18 cellular contexts compared by ENCODE assay signal in the genomic region with DNA sequence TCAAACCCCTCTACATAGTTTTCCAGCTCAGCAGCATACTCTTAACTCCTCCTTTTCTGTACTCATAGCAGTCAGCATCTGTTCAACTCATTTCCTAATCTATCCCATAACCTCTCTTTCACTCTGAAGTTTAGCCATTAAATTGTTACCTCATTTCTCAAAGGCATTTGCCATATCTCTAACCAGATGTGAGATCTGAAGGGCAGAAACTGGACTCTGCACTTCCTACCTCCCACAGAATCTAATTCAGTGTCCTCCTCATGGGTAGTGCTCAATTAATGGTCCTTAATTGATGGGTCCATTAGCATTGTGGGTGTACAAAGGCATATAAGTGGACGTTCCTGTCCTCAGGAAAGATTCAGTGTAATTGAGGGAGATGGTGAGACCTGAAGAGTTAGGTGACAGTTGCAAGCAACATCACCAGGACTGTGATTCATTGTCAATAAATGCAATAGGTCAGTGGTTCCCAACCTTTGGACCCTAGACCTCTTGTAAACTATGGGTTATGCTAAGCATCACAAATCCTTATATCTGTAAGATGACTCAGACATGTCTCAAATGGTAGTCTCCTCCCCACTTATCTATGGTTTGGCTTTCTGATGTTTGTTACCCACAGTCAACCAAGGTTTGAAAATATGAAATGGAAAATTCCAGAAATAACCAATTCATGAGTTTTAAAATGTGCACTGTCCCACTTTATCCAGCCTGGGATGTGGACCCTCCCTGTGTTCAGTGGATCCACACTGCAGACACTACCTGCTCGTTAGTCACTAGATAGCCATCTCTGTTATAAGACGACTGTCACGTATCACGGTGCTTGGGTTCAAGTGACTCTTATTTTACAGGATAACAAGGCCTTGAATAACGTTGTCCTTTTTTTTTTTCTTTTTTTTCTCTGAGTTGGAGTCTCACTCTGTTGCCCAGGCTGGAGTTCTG. TPM values are rescaled to one million over a fixed set of nuclear protein-coding genes. Genes with fewer than 3 reads are reported as not detected.
DNase-seq lines count a peak whose midpoint lies in the region; ATAC-seq, FAIRE-seq and TF ChIP-seq lines count a peak whose summit lies in the region.
"Had no signal": no experiment of that assay in that cellular context is flagged by ENCODE, and none has a peak within 500 bp of the region (broad histone marks: within the 10 kb centered on the region; RNA-seq: fewer than 3 reads in every experiment).

No MANE protein-coding gene starts in this region.

- no peaks in the 10 kb centered on the region for H3K9me3 ChIP-seq in skeletal muscle satellite cell (replicated peaks; ENCODE audit: low read length)
- H3K9me3 ChIP-seq in heart left ventricle, result no peaks in the 10 kb centered on the region

- no peak for TF ChIP-seq POLR2A in heart left ventricle (IDR thresholded peaks at IDR 0.05)

- peak; percentile 52 for DNase-seq in GM04504 (ENCODE audit: low read depth)
- DNase-seq in RCC 7860 (ENCODE audit: low spot score), result peak; percentile 98
- DNase-seq in fibroblast of mammary gland (ENCODE audit: low read depth), result peak; percentile 75
- no peak for DNase-seq in heart left ventricle
- no peak for DNase-seq in COLO668 (lab: John Stamatoyannopoulos, UW; ENCODE audit: unreplicated experiment)
- DNase-seq: activated CD4-positive, alpha-beta T cell treated with anti-CD3 and anti-CD28 coated beads, Interleukin-2, amount 50 U/mL, for 48 hours; CD8-positive, alpha-beta memory T cell; endodermal cell; NCI-H1092 treated with DMSO at 0.1 percent for 48 hours; NCI-H510A; T-helper 9 cell had no signal

- TF ChIP-seq CTCF in fibroblast of mammary gland (conservative IDR thresholded peaks at IDR 0.05; ENCODE audit: control insufficient read depth, insufficient read depth, low read depth, low read length), result no peak
- no peak for TF ChIP-seq CTCF in heart left ventricle (IDR thresholded peaks at IDR 0.05)

- H3K36me3 ChIP-seq in skeletal muscle satellite cell (ENCODE audit: insufficient read depth, low read length), result no peaks in the 10 kb centered on the region
- no peaks in the 10 kb centered on the region for H3K36me3 ChIP-seq in heart left ventricle
- H3K36me3 ChIP-seq: neural progenitor cell had no signal

- intact Hi-C loops in heart left ventricle (cut with DNase I), result no loop called here

- H3K27me3 ChIP-seq in skeletal muscle satellite cell (ENCODE audit: control insufficient read depth, insufficient read depth, low read length) (no peaks in the 10 kb centered on the region), heart left ventricle (no peaks in the 10 kb centered on the region)
- H3K27me3 ChIP-seq: neural progenitor cell had no signal

- H3K4me1 ChIP-seq in skeletal muscle satellite cell (ENCODE audit: control insufficient read depth, insufficient read depth, low read length) (peaks cover 49% of the 10 kb centered on the region), heart left ventricle (peaks cover 0 to 7% (median 0%) of the 10 kb centered on the region in 12 donors)

- peak; percentile 98 for FAIRE-seq in RCC 7860 (lab: Jason Lieb, UNC)

- 82 to 91% (median 88%) methylated on average over 6 of the region's 6 CpGs for WGBS in heart left ventricle, 4 donors

- no peak overlapping the region for H3K27ac ChIP-seq in heart left ventricle
- H3K27ac ChIP-seq: neural progenitor cell, RWPE1 had no signal

- H3K4me2 ChIP-seq in skeletal muscle satellite cell (ENCODE audit: low read length), result peak overlapping the region; percentile 50
- H3K4me2 ChIP-seq: neural progenitor cell had no signal

- no peak overlapping the region for H3K4me3 ChIP-seq in fibroblast of mammary gland (ENCODE audit: control insufficient read depth, low read depth, low read length)
- H3K4me3 ChIP-seq in skeletal muscle satellite cell (ENCODE audit: low read length), result no peak overlapping the region
- H3K4me3 ChIP-seq in heart left ventricle, result no peak overlapping the region
- H3K4me3 ChIP-seq: lung, neural progenitor cell, skin epidermis had no signal

- no peak overlapping the region for H3K9ac ChIP-seq in skeletal muscle satellite cell (ENCODE audit: low read depth, low read length)
- H3K9ac ChIP-seq: neural progenitor cell had no signal

- ATAC-seq in heart left ventricle (no peak), GM18520 (IDR thresholded peaks at IDR 0.05; ENCODE audit: unreplicated experiment) (no peak), GM21619 (IDR thresholded peaks at IDR 0.05; ENCODE audit: unreplicated experiment) (no peak)

RNA-seq across cellular contexts. Expression of a gene that starts 25.0 kb away (rescaled TPM):
- 41.3 and 52.2 TPM in 2 replicates for total RNA-seq in skeletal muscle satellite cell (2012; rRNA removed)
- 10 to 100 TPM; 23.9 to 57.1 (median 51.2) TPM for total RNA-seq in heart left ventricle
- 10 to 100 TPM; 10.7 to 41.4 TPM for polyA plus RNA-seq in heart left ventricle
- polyA plus RNA-seq: CD8-positive, alpha-beta memory T cell had no signal

Comparison
In these comparisons a context has a peak if more than half of its experiments do, and no peak if none do; other contexts are left out.
1. DNase-seq: peak in GM04504 (single experiment), RCC 7860 (single experiment) and fibroblast of mammary gland (single experiment); none in heart left ventricle (0 of 5) and COLO668 (single experiment).